Comparison of ENCODE assay signal across 8 cellular contexts in the genomic region with DNA sequence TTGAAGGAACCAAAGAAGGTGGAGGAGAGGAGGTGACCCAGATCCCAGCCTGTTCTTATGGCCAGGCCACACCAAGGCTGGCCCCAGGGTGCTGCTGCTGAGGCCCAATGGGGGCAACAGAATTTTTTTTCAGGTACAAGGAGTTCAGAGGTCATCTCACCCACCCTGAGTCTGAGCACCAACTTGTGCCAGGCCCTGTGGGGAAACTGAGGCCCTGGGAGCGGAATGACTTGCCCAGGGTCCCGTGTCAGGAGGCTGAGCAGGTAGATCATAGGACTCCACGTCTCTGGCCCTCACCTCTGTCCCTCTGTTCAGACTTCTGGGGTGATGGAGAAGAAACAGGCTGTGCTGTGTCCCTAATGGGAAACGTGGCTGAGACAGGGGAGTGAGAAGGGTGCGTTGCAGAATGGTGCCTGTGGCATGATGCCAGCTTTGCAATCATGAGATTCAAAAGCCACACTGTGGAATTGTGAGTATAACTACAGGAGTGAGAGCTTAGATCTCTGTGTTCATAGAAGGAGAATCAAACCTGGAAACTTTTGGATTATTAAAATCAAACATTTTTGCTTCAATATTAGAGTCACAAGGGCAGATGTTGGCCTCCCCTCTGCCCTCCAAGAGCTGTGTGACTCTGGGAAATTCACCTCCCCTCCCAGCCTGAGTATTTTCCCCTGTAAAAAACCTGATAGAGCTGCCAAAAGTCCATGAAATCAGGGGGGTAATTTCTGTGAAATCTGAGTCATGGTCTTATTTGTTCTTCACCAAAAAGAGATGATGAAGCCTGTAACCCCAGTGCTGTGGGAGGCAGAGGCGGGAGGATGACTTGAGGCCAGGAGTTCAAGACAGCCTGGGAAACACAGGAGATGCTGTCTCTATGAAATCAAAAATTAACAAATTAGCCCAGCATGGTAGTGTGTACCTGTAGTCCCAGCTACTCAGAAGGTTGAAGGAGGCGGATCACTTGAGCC.
DNase-seq lines count a peak whose midpoint lies in the region; ATAC-seq and FAIRE-seq lines count a peak whose summit lies in the region.

No MANE protein-coding gene starts in this region.

- no peak for ATAC-seq in GM21526 (IDR thresholded peaks at IDR 0.05; ENCODE audit: low FRiP score, unreplicated experiment)
- ATAC-seq in HG03354 (IDR thresholded peaks at IDR 0.05; ENCODE audit: poor library complexity, severe bottlenecking, unreplicated experiment), result no peak

- intact Hi-C loops in head of caudate nucleus (cut with DNase I), result no loop called here

- DNase-seq in GM19239 (ENCODE audit: insufficient read length, low spot score), result no peak
- peak; percentile 56 to 66 for DNase-seq in activated CD4-positive, alpha-beta T cell treated with anti-CD3 and anti-CD28 coated beads, Interleukin-2, amount 50 U/mL, for 48 hours
- DNase-seq in head of caudate nucleus, result peak in 30 of 42 donors; percentile 24 to 76 (median 52)
- peak; percentile 46 to 57 for DNase-seq in stimulated activated CD4-positive, alpha-beta T cell treated with anti-CD3 and anti-CD28 coated beads, Interleukin-2, amount 100 ng/mL, for 24 hours
- no peak for DNase-seq in NCI-H2029 treated with DMSO at 0.1 percent for 48 hours (lab: John Stamatoyannopoulos, UW)
- no peak for DNase-seq in cerebellar nuclear complex (lab: John Stamatoyannopoulos, UW)

- FAIRE-seq in GM19239 (lab: Jason Lieb, UNC), result peak; percentile 88

Comparison
In these comparisons a context has a peak if more than half of its experiments do, and no peak if none do; other contexts are left out.
1. DNase-seq: peak in activated CD4-positive, alpha-beta T cell treated with anti-CD3 and anti-CD28 coated beads, Interleukin-2, amount 50 U/mL, for 48 hours (2 of 2), head of caudate nucleus (30 of 42) and stimulated activated CD4-positive, alpha-beta T cell treated with anti-CD3 and anti-CD28 coated beads, Interleukin-2, amount 100 ng/mL, for 24 hours (2 of 2); none in GM19239 (single experiment), NCI-H2029 treated with DMSO at 0.1 percent for 48 hours (single experiment) and cerebellar nuclear complex (0 of 2).